Comparison of ENCODE assay signal across 10 cellular contexts in genomic region chr4:15703439-15703838, GRCh38. TPM values are rescaled to one million over a fixed set of nuclear protein-coding genes. Genes with fewer than 3 reads are reported as not detected.
DNase-seq lines count a peak whose midpoint lies in the region; ATAC-seq and TF ChIP-seq lines count a peak whose summit lies in the region.
"Had no signal": no experiment of that assay in that cellular context is flagged by ENCODE, and none has a peak within 500 bp of the region (broad histone marks: within the 10 kb centered on the region; RNA-seq: fewer than 3 reads in every experiment).

No MANE protein-coding gene starts in this region.

- no peak overlapping the region for H2BK120ac ChIP-seq in mesenchymal stem cell (ENCODE audit: low read depth, low read length)

- peak overlapping the region; percentile 85 for H3K9ac ChIP-seq in mesenchymal stem cell (ENCODE audit: low read length)

- peak overlapping the region; percentile 11 for H3K27ac Mint-ChIP-seq in type B pancreatic cell

- H3K18ac ChIP-seq in mesenchymal stem cell (ENCODE audit: low read depth in 1 of 2, low read length in 2 of 2): no peak overlapping the region

- H2BK5ac ChIP-seq in mesenchymal stem cell (ENCODE audit: low read depth, low read length, poor library complexity, severe bottlenecking): no peak overlapping the region

- H3K9me3 Mint-ChIP-seq in activated T-cell treated with anti-CD3 and anti-CD28 coated beads, Interleukin-2, amount 50 U/mL, for 4 hours: no peaks in the 10 kb centered on the region
- H3K9me3 Mint-ChIP-seq in type B pancreatic cell: no peaks in the 10 kb centered on the region

- peaks cover 0 to 6% of the 10 kb centered on the region in 2 experiments for H3K36me3 ChIP-seq in mesenchymal stem cell (ENCODE audit: control insufficient read depth in 1 of 2, insufficient read depth in 2 of 2, low read depth in 1 of 2, low read length in 2 of 2)
- H3K36me3 ChIP-seq in H7 (replicated peaks; ENCODE audit: control insufficient read depth, insufficient read depth, low read length): no peaks in the 10 kb centered on the region

- H4K91ac ChIP-seq in mesenchymal stem cell (ENCODE audit: low read length): no peak overlapping the region

- DNase-seq in activated T-cell treated with anti-CD3 and anti-CD28 coated beads, Interleukin-2, amount 50 U/mL, for 4 hours: no peak
- DNase-seq in activated T-cell treated with anti-CD3 and anti-CD28 coated beads, Interleukin-2, amount 50 U/mL, for 1 hour: no peak
- DNase-seq in caudate nucleus (lab: John Stamatoyannopoulos, UW): no peak
- no peak for DNase-seq in mesenchymal stem cell
- no peak for DNase-seq in type B pancreatic cell (ENCODE audit: extremely low spot score, unreplicated experiment)
- DNase-seq in NCI-H524 (lab: John Stamatoyannopoulos, UW): no peak
- DNase-seq in H7: no peak
- DNase-seq: MM.1S had no signal

- H3K4me3 ChIP-seq in mesenchymal stem cell (ENCODE audit: insufficient read depth in 1 of 2, low read depth in 1 of 2, low read length in 2 of 2) (peak overlapping the region in 1 of 2 experiments; percentile 81), H7 (ENCODE audit: insufficient read depth, low read depth, low read length) (no peak overlapping the region)
- H3K4me3 ChIP-seq: lung had no signal

- peaks cover 1% of the 10 kb centered on the region for H3K36me3 Mint-ChIP-seq in activated T-cell treated with anti-CD3 and anti-CD28 coated beads, Interleukin-2, amount 50 U/mL, for 4 hours (ENCODE audit: insufficient read depth)
- H3K36me3 Mint-ChIP-seq in type B pancreatic cell: no peaks in the 10 kb centered on the region

- H2AK5ac ChIP-seq in mesenchymal stem cell (ENCODE audit: low read length, severe bottlenecking): no peak overlapping the region

- H3K4me1 Mint-ChIP-seq in activated T-cell treated with anti-CD3 and anti-CD28 coated beads, Interleukin-2, amount 50 U/mL, for 4 hours (ENCODE audit: low read depth): peaks cover 4% of the 10 kb centered on the region
- peaks cover 14% of the 10 kb centered on the region for H3K4me1 Mint-ChIP-seq in type B pancreatic cell (ENCODE audit: unreplicated experiment)

- H2AFZ ChIP-seq in mesenchymal stem cell (ENCODE audit: low read depth, low read length): no peak overlapping the region

- no peak overlapping the region for H3K23ac ChIP-seq in mesenchymal stem cell (ENCODE audit: low read length in 2 of 2)

- H3K14ac ChIP-seq in mesenchymal stem cell (ENCODE audit: low read length in 2 of 2): peak overlapping the region in 1 of 2 experiments; percentile 55

- H2BK12ac ChIP-seq in mesenchymal stem cell (ENCODE audit: low read length in 2 of 2): no peak overlapping the region

- H3K9me3 ChIP-seq in mesenchymal stem cell (ENCODE audit: control insufficient read depth, low read length): no peaks in the 10 kb centered on the region

- no peak overlapping the region for H4K8ac ChIP-seq in mesenchymal stem cell (ENCODE audit: low read length)

- ATAC-seq in activated T-cell treated with anti-CD3 and anti-CD28 coated beads, Interleukin-2, amount 50 U/mL, for 4 hours: peak; percentile 6 to 30
- no peak for ATAC-seq in GM21526 (IDR thresholded peaks at IDR 0.05; ENCODE audit: low FRiP score, unreplicated experiment)

- peaks cover 2% of the 10 kb centered on the region for H3K4me1 ChIP-seq in mesenchymal stem cell (ENCODE audit: control insufficient read depth, insufficient read depth, low read depth, low read length)

- H3K4me2 ChIP-seq in mesenchymal stem cell (ENCODE audit: low read length, poor library complexity, severe bottlenecking): no peak overlapping the region

- peaks cover 11% of the 10 kb centered on the region for H3K27me3 Mint-ChIP-seq in activated T-cell treated with anti-CD3 and anti-CD28 coated beads, Interleukin-2, amount 50 U/mL, for 4 hours (ENCODE audit: low read depth)
- H3K27me3 Mint-ChIP-seq in type B pancreatic cell: no peaks in the 10 kb centered on the region

- peak overlapping the region; percentile 82 for H3K4me3 Mint-ChIP-seq in activated T-cell treated with anti-CD3 and anti-CD28 coated beads, Interleukin-2, amount 50 U/mL, for 4 hours
- H3K4me3 Mint-ChIP-seq in type B pancreatic cell: peak overlapping the region; percentile 1

- no peak overlapping the region for H2BK15ac ChIP-seq in mesenchymal stem cell (ENCODE audit: low read depth, poor library complexity, severe bottlenecking)

- H3K27ac ChIP-seq in caudate nucleus (ENCODE audit: low read depth, low read length) (peak overlapping the region; percentile 68), mesenchymal stem cell (ENCODE audit: low read length, poor library complexity, severe bottlenecking) (no peak overlapping the region)

- no peak overlapping the region for H3K4ac ChIP-seq in mesenchymal stem cell (ENCODE audit: low read depth in 1 of 2, low read length in 2 of 2)

- WGBS in mesenchymal stem cell: 88% methylated on average over 11 of the region's 11 CpGs

- H3K27me3 ChIP-seq in mesenchymal stem cell (ENCODE audit: control insufficient read depth in 1 of 2, insufficient read depth in 1 of 2, low read length in 2 of 2): no peaks in the 10 kb centered on the region
- H3K27me3 ChIP-seq in H7 (ENCODE audit: control insufficient read depth, insufficient read depth, low read length): no peaks in the 10 kb centered on the region

- TF ChIP-seq CTCF in type B pancreatic cell (conservative IDR thresholded peaks at IDR 0.05): no peak

- no peaks in the 10 kb centered on the region for H3K79me1 ChIP-seq in mesenchymal stem cell (replicated peaks; ENCODE audit: low read length, poor library complexity, severe bottlenecking)

RNA-seq across cellular contexts. Expression of gene BST1, which starts 0.6 kb away (rescaled TPM):
- under 1 TPM in 2 of 3 donors, not detected in 1; 0.18 to 0.41 TPM for total RNA-seq in activated T-cell treated with anti-CD3 and anti-CD28 coated beads, Interleukin-2, amount 50 U/mL, for 4 hours
- polyA plus RNA-seq in mesenchymal stem cell (2013, experiment 1 of 2): 0.22 TPM
- 0.37 TPM for polyA plus RNA-seq in mesenchymal stem cell (2013, experiment 2 of 2)
- total RNA-seq in type B pancreatic cell (ENCODE audit: low replicate concordance): 0.89 and 3.4 TPM in 2 replicates
- total RNA-seq in H7 (2014; rRNA removed; shearing (Covaris generic)): 0.80 and 1.00 TPM in 2 replicates

RNA-seq across cellular contexts. Expression of gene FAM200B, which starts 21.8 kb away (rescaled TPM):
- 1 to 10 TPM; 6.1 to 6.6 (median 6.2) TPM for total RNA-seq in activated T-cell treated with anti-CD3 and anti-CD28 coated beads, Interleukin-2, amount 50 U/mL, for 4 hours
- 71.6 TPM for polyA plus RNA-seq in mesenchymal stem cell (2013, experiment 1 of 2)
- 72.1 TPM for polyA plus RNA-seq in mesenchymal stem cell (2013, experiment 2 of 2)
- total RNA-seq in type B pancreatic cell (ENCODE audit: low replicate concordance): 39.0 and 43.6 TPM in 2 replicates
- 39.5 and 61.0 TPM in 2 replicates for total RNA-seq in H7 (2014; rRNA removed; shearing (Covaris generic))

RNA-seq across cellular contexts. Expression of gene FBXL5, which starts 48.3 kb away (rescaled TPM):
- total RNA-seq in activated T-cell treated with anti-CD3 and anti-CD28 coated beads, Interleukin-2, amount 50 U/mL, for 4 hours: 10 to 100 TPM; 20.5 to 22.7 (median 22.6) TPM
- 31.5 TPM for polyA plus RNA-seq in mesenchymal stem cell (2013, experiment 1 of 2)
- 32.3 TPM for polyA plus RNA-seq in mesenchymal stem cell (2013, experiment 2 of 2)
- 48.2 and 48.4 TPM in 2 replicates for total RNA-seq in type B pancreatic cell (ENCODE audit: low replicate concordance)
- total RNA-seq in H7 (2014; rRNA removed; shearing (Covaris generic)): 80.8 and 91.6 TPM in 2 replicates
